8 cellular contexts compared by ENCODE assay signal in genomic region chr9:12819436-12820185, GRCh38. TPM values are rescaled to one million over a fixed set of nuclear protein-coding genes. Genes with fewer than 3 reads are reported as not detected.
DNase-seq lines count a peak whose midpoint lies in the region; ATAC-seq and TF ChIP-seq lines count a peak whose summit lies in the region.

No MANE protein-coding gene starts in this region.

- no CpG with 5 or more reads among the region's 9 CpGs for WGBS in trophoblast cell (ENCODE audit: extremely low coverage, insufficient coverage, insufficient read length)

- no peak overlapping the region for H3K14ac ChIP-seq in trophoblast cell (ENCODE audit: low read length)

- no peaks in the 10 kb centered on the region for H3K79me2 ChIP-seq in trophoblast cell (ENCODE audit: control insufficient read depth, insufficient read depth, low read length, poor library complexity)

- no peaks in the 10 kb centered on the region for H3K79me1 ChIP-seq in trophoblast cell (ENCODE audit: low read length)

- H4K12ac ChIP-seq in trophoblast cell (ENCODE audit: low read depth, low read length), result no peak overlapping the region

- TF ChIP-seq POLR2A in GM18505 (IDR thresholded peaks at IDR 0.05; ENCODE audit: borderline replicate concordance, extremely low read depth, insufficient read depth, insufficient read length), result no peak

- no peak overlapping the region for H3K23ac ChIP-seq in trophoblast cell (ENCODE audit: low read length)

- no peak overlapping the region for H2AK5ac ChIP-seq in trophoblast cell (ENCODE audit: low read length)

- ATAC-seq in GM18505 (IDR thresholded peaks at IDR 0.05; ENCODE audit: unreplicated experiment) (peak; percentile 85), HG03066 (IDR thresholded peaks at IDR 0.05; ENCODE audit: low read depth, unreplicated experiment) (peak; percentile 68)
- ATAC-seq in activated T-helper 17 cell treated with anti-CD3 and anti-CD28 coated beads, Interleukin-2, amount 50 U/mL, for 72 hours (replicated peaks), result no peak

- peaks cover 2 to 4% of the 10 kb centered on the region in 2 experiments for H3K36me3 ChIP-seq in trophoblast cell (ENCODE audit: control insufficient read depth in 1 of 2, insufficient read depth in 2 of 2, low read length in 2 of 2)

- no peak overlapping the region for H3K18ac ChIP-seq in trophoblast cell (ENCODE audit: low read length)

- H3K9ac ChIP-seq in trophoblast cell (ENCODE audit: low read length), result no peak overlapping the region

- no peaks in the 10 kb centered on the region for H3K27me3 Mint-ChIP-seq in nephron progenitor cell (ENCODE audit: low read depth, poor library complexity)
- H3K27me3 Mint-ChIP-seq in activated T-helper 17 cell treated with anti-CD3 and anti-CD28 coated beads, Interleukin-2, amount 50 U/mL, for 72 hours, result no peaks in the 10 kb centered on the region

- no peak overlapping the region for H4K91ac ChIP-seq in trophoblast cell (ENCODE audit: low read depth, low read length)

- no peak overlapping the region for H2BK5ac ChIP-seq in trophoblast cell (ENCODE audit: low read depth, low read length, poor library complexity)

- H2BK120ac ChIP-seq in trophoblast cell (ENCODE audit: insufficient read depth, low read length, poor library complexity), result no peak overlapping the region

- H3K27me3 ChIP-seq in trophoblast cell (ENCODE audit: insufficient read depth, low read length), result no peaks in the 10 kb centered on the region

- H2BK12ac ChIP-seq in trophoblast cell (ENCODE audit: low read length), result no peak overlapping the region

- no peak overlapping the region for H3K4ac ChIP-seq in trophoblast cell (ENCODE audit: low read depth, low read length)

- peaks cover 29% of the 10 kb centered on the region for H3K4me1 Mint-ChIP-seq in nephron progenitor cell
- H3K4me1 Mint-ChIP-seq in activated T-helper 17 cell treated with anti-CD3 and anti-CD28 coated beads, Interleukin-2, amount 50 U/mL, for 72 hours, result no peaks in the 10 kb centered on the region

- H3K4me2 ChIP-seq in trophoblast cell (ENCODE audit: low read length), result no peak overlapping the region

- no peaks in the 10 kb centered on the region for H3K9me3 Mint-ChIP-seq in nephron progenitor cell
- H3K9me3 Mint-ChIP-seq in activated T-helper 17 cell treated with anti-CD3 and anti-CD28 coated beads, Interleukin-2, amount 50 U/mL, for 72 hours, result peaks cover 10% of the 10 kb centered on the region

- no peak overlapping the region for H2AFZ ChIP-seq in trophoblast cell (ENCODE audit: insufficient read depth, low read length, poor library complexity)

- no peaks in the 10 kb centered on the region for H3K36me3 Mint-ChIP-seq in nephron progenitor cell (ENCODE audit: low read depth)
- no peaks in the 10 kb centered on the region for H3K36me3 Mint-ChIP-seq in activated T-helper 17 cell treated with anti-CD3 and anti-CD28 coated beads, Interleukin-2, amount 50 U/mL, for 72 hours (ENCODE audit: low read depth)

- in situ Hi-C loops in astrocyte of the cerebellum (cut with HindIII; ENCODE audit: low sequenced_read_pairs), result no loop called here

- no peak overlapping the region for H3K4me3 Mint-ChIP-seq in nephron progenitor cell
- no peak overlapping the region for H3K4me3 Mint-ChIP-seq in activated T-helper 17 cell treated with anti-CD3 and anti-CD28 coated beads, Interleukin-2, amount 50 U/mL, for 72 hours

- DNase-seq in astrocyte of the cerebellum (ENCODE audit: low read depth) (no peak), trophoblast cell (peak; percentile 73 to 82), hepatic stellate cell (ENCODE audit: low spot score) (no peak), nephron progenitor cell (no peak)
- no peak for DNase-seq in activated T-cell treated with anti-CD3 and anti-CD28 coated beads, Interleukin-2, amount 50 U/mL, for 1 hour

- no peak overlapping the region for H3K27ac ChIP-seq in trophoblast cell (ENCODE audit: low read depth, low read length)

- no peak overlapping the region for H3K27ac Mint-ChIP-seq in nephron progenitor cell
- no peak overlapping the region for H3K27ac Mint-ChIP-seq in activated T-helper 17 cell treated with anti-CD3 and anti-CD28 coated beads, Interleukin-2, amount 50 U/mL, for 72 hours

- TF ChIP-seq CTCF in astrocyte of the cerebellum (IDR thresholded peaks at IDR 0.05; ENCODE audit: low read depth, low read length, missing control alignments), result peak; percentile 32
- no peak for TF ChIP-seq CTCF in nephron progenitor cell (IDR thresholded peaks at IDR 0.05)

- no peak overlapping the region for H4K8ac ChIP-seq in trophoblast cell (ENCODE audit: low read depth, low read length)

- H3K4me3 ChIP-seq in astrocyte of the cerebellum (ENCODE audit: low read depth, low read length) (no peak overlapping the region), trophoblast cell (ENCODE audit: low read depth, low read length) (no peak overlapping the region)

- peaks cover 0 to 2% of the 10 kb centered on the region in 2 experiments for H3K4me1 ChIP-seq in trophoblast cell (ENCODE audit: control insufficient read depth in 1 of 2, insufficient read depth in 2 of 2, low read length in 2 of 2)

- no peaks in the 10 kb centered on the region for H3K9me3 ChIP-seq in trophoblast cell (ENCODE audit: insufficient read depth, low read depth, low read length)

RNA-seq across cellular contexts. Expression of gene LURAP1L, which starts 44.8 kb away (rescaled TPM):
- 81.8 and 92.1 TPM in 2 replicates for polyA plus RNA-seq in trophoblast cell (2013)
- total RNA-seq in activated T-helper 17 cell treated with anti-CD3 and anti-CD28 coated beads, Interleukin-2, amount 50 U/mL, for 72 hours, result not detected

Comparison
In these comparisons a context has a peak if more than half of its experiments do, and no peak if none do; other contexts are left out.
1. DNase-seq: peak in trophoblast cell (2 of 2); none in astrocyte of the cerebellum (single experiment), hepatic stellate cell (single experiment), nephron progenitor cell (single experiment) and activated T-cell treated with anti-CD3 and anti-CD28 coated beads, Interleukin-2, amount 50 U/mL, for 1 hour (single experiment).